In genomic region chr10:21720090-21720489, GRCh38 we compare ENCODE assay signal across 1 cellular context.
TF ChIP-seq lines count a peak whose summit lies in the region.

No MANE protein-coding gene starts in this region.

TF ChIP-seq in K562, 482 proteins besides CTCF, POLR2A, EP300 and RAD21 (continued from another document):
- TF ChIP-seq, protein P1, sequence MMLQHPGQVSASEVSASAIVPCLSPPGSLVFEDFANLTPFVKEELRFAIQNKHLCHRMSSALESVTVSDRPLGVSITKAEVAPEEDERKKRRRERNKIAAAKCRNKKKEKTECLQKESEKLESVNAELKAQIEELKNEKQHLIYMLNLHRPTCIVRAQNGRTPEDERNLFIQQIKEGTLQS (IDR thresholded peaks at IDR 0.05), result peak; percentile 70
- TF ChIP-seq, protein P1 (CRISPR knock-in tag; conservative IDR thresholded peaks at IDR 0.05), result no peak
- TF ChIP-seq NR3C1 (CRISPR knock-in tag; IDR thresholded peaks at IDR 0.05), result no peak
- no peak for TF ChIP-seq YBX1 (IDR thresholded peaks at IDR 0.05)
- TF ChIP-seq ARNT (IDR thresholded peaks at IDR 0.05), result no peak
- TF ChIP-seq, protein P2, sequence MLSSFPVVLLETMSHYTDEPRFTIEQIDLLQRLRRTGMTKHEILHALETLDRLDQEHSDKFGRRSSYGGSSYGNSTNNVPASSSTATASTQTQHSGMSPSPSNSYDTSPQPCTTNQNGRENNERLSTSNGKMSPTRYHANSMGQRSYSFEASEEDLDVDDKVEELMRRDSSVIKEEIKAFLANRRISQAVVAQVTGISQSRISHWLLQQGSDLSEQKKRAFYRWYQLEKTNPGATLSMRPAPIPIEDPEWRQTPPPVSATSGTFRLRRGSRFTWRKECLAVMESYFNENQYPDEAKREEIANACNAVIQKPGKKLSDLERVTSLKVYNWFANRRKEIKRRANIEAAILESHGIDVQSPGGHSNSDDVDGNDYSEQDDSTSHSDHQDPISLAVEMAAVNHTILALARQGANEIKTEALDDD (IDR thresholded peaks at IDR 0.05), result no peak
- TF ChIP-seq FOXJ3 (CRISPR knock-in tag; IDR thresholded peaks at IDR 0.05), result no peak
- peak; percentile 83 for TF ChIP-seq L3MBTL2 (IDR thresholded peaks at IDR 0.05)
- TF ChIP-seq ZNF589 (CRISPR knock-in tag; IDR thresholded peaks at IDR 0.05; ENCODE audit: low read depth), result no peak
- no peak for TF ChIP-seq BACH1 (tag; IDR thresholded peaks at IDR 0.05)
- TF ChIP-seq ZNF12 (CRISPR knock-in tag; IDR thresholded peaks at IDR 0.05), result no peak
- TF ChIP-seq SMAD4 (CRISPR knock-in tag; conservative IDR thresholded peaks at IDR 0.05), result no peak; the same call in 1 of the 2 replicates
- no peak for TF ChIP-seq RUNX1 (IDR thresholded peaks at IDR 0.05; ENCODE audit: low read depth)
- no peak for TF ChIP-seq CHCHD3 (CRISPR knock-in tag; IDR thresholded peaks at IDR 0.05)
- no peak for TF ChIP-seq MCM7 (IDR thresholded peaks at IDR 0.05)
- no peak for TF ChIP-seq RBM22 (IDR thresholded peaks at IDR 0.05; ENCODE audit: low read depth, low read length, poor library complexity, severe bottlenecking)
- TF ChIP-seq PHTF2 (CRISPR knock-in tag; IDR thresholded peaks at IDR 0.05), result no peak
- TF ChIP-seq CEBPG (CRISPR knock-in tag; IDR thresholded peaks at IDR 0.05), result peak; percentile 69
- peak; percentile 19 to 88; a peak in 2 of 4 replicates for TF ChIP-seq CEBPG (tag; conservative IDR thresholded peaks at IDR 0.05 in 1 of 2, IDR thresholded peaks at IDR 0.05 in 1 of 2)
- TF ChIP-seq, protein P3, sequence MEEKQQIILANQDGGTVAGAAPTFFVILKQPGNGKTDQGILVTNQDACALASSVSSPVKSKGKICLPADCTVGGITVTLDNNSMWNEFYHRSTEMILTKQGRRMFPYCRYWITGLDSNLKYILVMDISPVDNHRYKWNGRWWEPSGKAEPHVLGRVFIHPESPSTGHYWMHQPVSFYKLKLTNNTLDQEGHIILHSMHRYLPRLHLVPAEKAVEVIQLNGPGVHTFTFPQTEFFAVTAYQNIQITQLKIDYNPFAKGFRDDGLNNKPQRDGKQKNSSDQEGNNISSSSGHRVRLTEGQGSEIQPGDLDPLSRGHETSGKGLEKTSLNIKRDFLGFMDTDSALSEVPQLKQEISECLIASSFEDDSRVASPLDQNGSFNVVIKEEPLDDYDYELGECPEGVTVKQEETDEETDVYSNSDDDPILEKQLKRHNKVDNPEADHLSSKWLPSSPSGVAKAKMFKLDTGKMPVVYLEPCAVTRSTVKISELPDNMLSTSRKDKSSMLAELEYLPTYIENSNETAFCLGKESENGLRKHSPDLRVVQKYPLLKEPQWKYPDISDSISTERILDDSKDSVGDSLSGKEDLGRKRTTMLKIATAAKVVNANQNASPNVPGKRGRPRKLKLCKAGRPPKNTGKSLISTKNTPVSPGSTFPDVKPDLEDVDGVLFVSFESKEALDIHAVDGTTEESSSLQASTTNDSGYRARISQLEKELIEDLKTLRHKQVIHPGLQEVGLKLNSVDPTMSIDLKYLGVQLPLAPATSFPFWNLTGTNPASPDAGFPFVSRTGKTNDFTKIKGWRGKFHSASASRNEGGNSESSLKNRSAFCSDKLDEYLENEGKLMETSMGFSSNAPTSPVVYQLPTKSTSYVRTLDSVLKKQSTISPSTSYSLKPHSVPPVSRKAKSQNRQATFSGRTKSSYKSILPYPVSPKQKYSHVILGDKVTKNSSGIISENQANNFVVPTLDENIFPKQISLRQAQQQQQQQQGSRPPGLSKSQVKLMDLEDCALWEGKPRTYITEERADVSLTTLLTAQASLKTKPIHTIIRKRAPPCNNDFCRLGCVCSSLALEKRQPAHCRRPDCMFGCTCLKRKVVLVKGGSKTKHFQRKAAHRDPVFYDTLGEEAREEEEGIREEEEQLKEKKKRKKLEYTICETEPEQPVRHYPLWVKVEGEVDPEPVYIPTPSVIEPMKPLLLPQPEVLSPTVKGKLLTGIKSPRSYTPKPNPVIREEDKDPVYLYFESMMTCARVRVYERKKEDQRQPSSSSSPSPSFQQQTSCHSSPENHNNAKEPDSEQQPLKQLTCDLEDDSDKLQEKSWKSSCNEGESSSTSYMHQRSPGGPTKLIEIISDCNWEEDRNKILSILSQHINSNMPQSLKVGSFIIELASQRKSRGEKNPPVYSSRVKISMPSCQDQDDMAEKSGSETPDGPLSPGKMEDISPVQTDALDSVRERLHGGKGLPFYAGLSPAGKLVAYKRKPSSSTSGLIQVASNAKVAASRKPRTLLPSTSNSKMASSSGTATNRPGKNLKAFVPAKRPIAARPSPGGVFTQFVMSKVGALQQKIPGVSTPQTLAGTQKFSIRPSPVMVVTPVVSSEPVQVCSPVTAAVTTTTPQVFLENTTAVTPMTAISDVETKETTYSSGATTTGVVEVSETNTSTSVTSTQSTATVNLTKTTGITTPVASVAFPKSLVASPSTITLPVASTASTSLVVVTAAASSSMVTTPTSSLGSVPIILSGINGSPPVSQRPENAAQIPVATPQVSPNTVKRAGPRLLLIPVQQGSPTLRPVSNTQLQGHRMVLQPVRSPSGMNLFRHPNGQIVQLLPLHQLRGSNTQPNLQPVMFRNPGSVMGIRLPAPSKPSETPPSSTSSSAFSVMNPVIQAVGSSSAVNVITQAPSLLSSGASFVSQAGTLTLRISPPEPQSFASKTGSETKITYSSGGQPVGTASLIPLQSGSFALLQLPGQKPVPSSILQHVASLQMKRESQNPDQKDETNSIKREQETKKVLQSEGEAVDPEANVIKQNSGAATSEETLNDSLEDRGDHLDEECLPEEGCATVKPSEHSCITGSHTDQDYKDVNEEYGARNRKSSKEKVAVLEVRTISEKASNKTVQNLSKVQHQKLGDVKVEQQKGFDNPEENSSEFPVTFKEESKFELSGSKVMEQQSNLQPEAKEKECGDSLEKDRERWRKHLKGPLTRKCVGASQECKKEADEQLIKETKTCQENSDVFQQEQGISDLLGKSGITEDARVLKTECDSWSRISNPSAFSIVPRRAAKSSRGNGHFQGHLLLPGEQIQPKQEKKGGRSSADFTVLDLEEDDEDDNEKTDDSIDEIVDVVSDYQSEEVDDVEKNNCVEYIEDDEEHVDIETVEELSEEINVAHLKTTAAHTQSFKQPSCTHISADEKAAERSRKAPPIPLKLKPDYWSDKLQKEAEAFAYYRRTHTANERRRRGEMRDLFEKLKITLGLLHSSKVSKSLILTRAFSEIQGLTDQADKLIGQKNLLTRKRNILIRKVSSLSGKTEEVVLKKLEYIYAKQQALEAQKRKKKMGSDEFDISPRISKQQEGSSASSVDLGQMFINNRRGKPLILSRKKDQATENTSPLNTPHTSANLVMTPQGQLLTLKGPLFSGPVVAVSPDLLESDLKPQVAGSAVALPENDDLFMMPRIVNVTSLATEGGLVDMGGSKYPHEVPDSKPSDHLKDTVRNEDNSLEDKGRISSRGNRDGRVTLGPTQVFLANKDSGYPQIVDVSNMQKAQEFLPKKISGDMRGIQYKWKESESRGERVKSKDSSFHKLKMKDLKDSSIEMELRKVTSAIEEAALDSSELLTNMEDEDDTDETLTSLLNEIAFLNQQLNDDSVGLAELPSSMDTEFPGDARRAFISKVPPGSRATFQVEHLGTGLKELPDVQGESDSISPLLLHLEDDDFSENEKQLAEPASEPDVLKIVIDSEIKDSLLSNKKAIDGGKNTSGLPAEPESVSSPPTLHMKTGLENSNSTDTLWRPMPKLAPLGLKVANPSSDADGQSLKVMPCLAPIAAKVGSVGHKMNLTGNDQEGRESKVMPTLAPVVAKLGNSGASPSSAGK (IDR thresholded peaks at IDR 0.05), result peak; percentile 39; the same call in 1 of the 2 replicates
- TF ChIP-seq ILK (tag; IDR thresholded peaks at IDR 0.05; ENCODE audit: borderline replicate concordance, low read depth), result no peak
- TF ChIP-seq CXXC5 (CRISPR knock-in tag; IDR thresholded peaks at IDR 0.05), result peak; percentile 43
- peak; percentile 66; the same call in 1 of the 2 replicates for TF ChIP-seq SOX6 (IDR thresholded peaks at IDR 0.05)
- TF ChIP-seq ELF4 (CRISPR knock-in tag; IDR thresholded peaks at IDR 0.05), result no peak
- TF ChIP-seq ATF7 (IDR thresholded peaks at IDR 0.05), result no peak; the same call in 1 of the 2 replicates
- TF ChIP-seq, protein P4, sequence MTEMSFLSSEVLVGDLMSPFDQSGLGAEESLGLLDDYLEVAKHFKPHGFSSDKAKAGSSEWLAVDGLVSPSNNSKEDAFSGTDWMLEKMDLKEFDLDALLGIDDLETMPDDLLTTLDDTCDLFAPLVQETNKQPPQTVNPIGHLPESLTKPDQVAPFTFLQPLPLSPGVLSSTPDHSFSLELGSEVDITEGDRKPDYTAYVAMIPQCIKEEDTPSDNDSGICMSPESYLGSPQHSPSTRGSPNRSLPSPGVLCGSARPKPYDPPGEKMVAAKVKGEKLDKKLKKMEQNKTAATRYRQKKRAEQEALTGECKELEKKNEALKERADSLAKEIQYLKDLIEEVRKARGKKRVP (CRISPR knock-in tag; IDR thresholded peaks at IDR 0.05), result peak; percentile 40; the same call in 1 of the 2 replicates
- no peak for TF ChIP-seq HLTF (IDR thresholded peaks at IDR 0.05)
- peak; percentile 72; the same call in 1 of the 2 replicates for TF ChIP-seq DMBX1 (CRISPR knock-in tag; IDR thresholded peaks at IDR 0.05; ENCODE audit: borderline replicate concordance)
